In genomic region chr5:123454236-123454911, GRCh38 we compare ENCODE assay signal across 22 cellular contexts. TPM values are rescaled to one million over a fixed set of nuclear protein-coding genes. Genes with fewer than 3 reads are reported as not detected.
A peak's percentile ranks its signal among the peaks of the same experiment; 100 is the strongest.
DNase-seq lines count a peak whose midpoint lies in the region; ATAC-seq, FAIRE-seq and TF ChIP-seq lines count a peak whose summit lies in the region.
"Had no signal": no experiment of that assay in that cellular context is flagged by ENCODE, and none has a peak within 500 bp of the region (broad histone marks: within the 10 kb centered on the region; RNA-seq: fewer than 3 reads in every experiment).

No MANE protein-coding gene starts in this region.

- no peak overlapping the region for H3K27ac Mint-ChIP-seq in GM23338
- no peak overlapping the region for H3K27ac Mint-ChIP-seq in naive thymus-derived CD4-positive, alpha-beta T cell
- H3K27ac Mint-ChIP-seq: activated CD4-positive, alpha-beta T cell treated with anti-CD3 and anti-CD28 coated beads for 36 hours; activated naive CD8-positive, alpha-beta T cell; T-helper 1 cell treated with Interleukin-12 subunit alpha and Interleukin-12 subunit beta and Interleukin-4 antibody, amounts not matched to agents 30 μg/mL and 1 μg/mL, for 36 hours had no signal

- H3K4me1 ChIP-seq in A549 (peaks cover 8% of the 10 kb centered on the region; the same call in 1 of the 3 replicates), GM23338 (ENCODE audit: insufficient read depth) (peaks cover 6% of the 10 kb centered on the region; the same call in 1 of the 2 replicates)
- no peaks in the 10 kb centered on the region for H3K4me1 ChIP-seq in naive thymus-derived CD4-positive, alpha-beta T cell (ENCODE audit: control insufficient read depth in 2 of 2, insufficient read depth in 2 of 2, low read length in 2 of 2)

- H3K4me1 Mint-ChIP-seq in GM23338 = peaks cover 15% of the 10 kb centered on the region
- peaks cover 0 to 8% (median 0%) of the 10 kb centered on the region in 7 donors for H3K4me1 Mint-ChIP-seq in naive thymus-derived CD4-positive, alpha-beta T cell

- no peak for TF ChIP-seq POLR2A in A549 (IDR thresholded peaks at IDR 0.05; ENCODE audit: low read length)

- no peaks in the 10 kb centered on the region for H3K36me3 ChIP-seq in GM23338 (ENCODE audit: insufficient read depth)
- H3K36me3 ChIP-seq in naive thymus-derived CD4-positive, alpha-beta T cell (ENCODE audit: control insufficient read depth in 2 of 3, insufficient read depth in 3 of 3, low read length in 3 of 3) = no peaks in the 10 kb centered on the region
- H3K36me3 ChIP-seq: upper lobe of left lung had no signal

- ATAC-seq in A549 (peak; percentile 24 to 69; a peak in 3 of 6 replicates), GM23338 (no peak), HG03045 (IDR thresholded peaks at IDR 0.05; ENCODE audit: unreplicated experiment) (no peak)
- no peak for ATAC-seq in naive thymus-derived CD4-positive, alpha-beta T cell
- ATAC-seq: activated CD4-positive, alpha-beta T cell treated with anti-CD3 and anti-CD28 coated beads for 36 hours had no signal

- H3K9me2 ChIP-seq in GM23338 (ENCODE audit: insufficient read depth) = no peaks in the 10 kb centered on the region

- H2AFZ ChIP-seq in GM23338 = peak overlapping the region; percentile 74; the same call in 1 of the 2 replicates

- H3K9me3 ChIP-seq in A549 = no peaks in the 10 kb centered on the region
- H3K9me3 ChIP-seq in naive thymus-derived CD4-positive, alpha-beta T cell (ENCODE audit: control insufficient read depth in 2 of 3, low read length in 3 of 3) = no peaks in the 10 kb centered on the region
- H3K9me3 ChIP-seq: upper lobe of left lung had no signal

- H4K20me1 ChIP-seq in GM23338 (replicated peaks; ENCODE audit: insufficient read depth) = no peaks in the 10 kb centered on the region

- DNase-seq in A549 (ENCODE audit: low read depth in 1 of 2, low spot score in 1 of 2) (no peak), GM23338 (ENCODE audit: low spot score) (no peak), RKO (ENCODE audit: low spot score) (peak; percentile 33), fibroblast of peridontal ligament (ENCODE audit: extremely low read depth) (peak; percentile 22), DMS79 (lab: John Stamatoyannopoulos, UW) (no peak), T1000 (lab: John Stamatoyannopoulos, UW) (no peak)
- DNase-seq in naive thymus-derived CD4-positive, alpha-beta T cell = no peak
- DNase-seq: activated CD4-positive, alpha-beta T cell treated with anti-CD3 and anti-CD28 coated beads for 36 hours; AML-193; cerebellar nuclear complex; head of caudate nucleus; kidney; NCI-H1105; NCI-H446 treated with DMSO at 0.1 percent for 48 hours; occipital lobe; stimulated activated naive CD4-positive, alpha-beta T cell; upper lobe of left lung had no signal

- no peaks in the 10 kb centered on the region for H3K27me3 Mint-ChIP-seq in GM23338 (ENCODE audit: insufficient read depth, low read depth, poor library complexity)
- H3K27me3 Mint-ChIP-seq in naive thymus-derived CD4-positive, alpha-beta T cell = peaks cover 0 to 5% (median 3%) of the 10 kb centered on the region in 5 donors
- H3K27me3 Mint-ChIP-seq: activated naive CD8-positive, alpha-beta T cell had no signal

- intact Hi-C loops in naive thymus-derived CD4-positive, alpha-beta T cell (cut with micrococcal nuclease) = no loop called here

- H3K4me3 ChIP-seq in A549 (no peak overlapping the region), GM23338 (no peak overlapping the region)
- H3K4me3 ChIP-seq in naive thymus-derived CD4-positive, alpha-beta T cell (ENCODE audit: low read length) = no peak overlapping the region
- H3K4me3 ChIP-seq: upper lobe of left lung had no signal

- no peaks in the 10 kb centered on the region for H3K36me3 Mint-ChIP-seq in GM23338 (ENCODE audit: low read depth)
- no peaks in the 10 kb centered on the region for H3K36me3 Mint-ChIP-seq in naive thymus-derived CD4-positive, alpha-beta T cell

- CTCF ChIA-PET in A549 (lab: Yijun Ruan, JAX) = interaction anchor here (3.2 kb wide), 1 partner anchor 31 kb away, joined by 9 read pairs; the partner anchor contains the start of gene CEP120
- CTCF ChIA-PET in naive thymus-derived CD4-positive, alpha-beta T cell (lab: Charles Lee) = no interaction called here

- H3K27me3 ChIP-seq in GM23338 (ENCODE audit: insufficient read depth) = no peaks in the 10 kb centered on the region
- H3K27me3 ChIP-seq in naive thymus-derived CD4-positive, alpha-beta T cell (ENCODE audit: control insufficient read depth in 2 of 2, insufficient read depth in 2 of 2, low read length in 2 of 2) = no peaks in the 10 kb centered on the region
- H3K27me3 ChIP-seq: upper lobe of left lung had no signal

- H3K9me3 Mint-ChIP-seq in GM23338 = no peaks in the 10 kb centered on the region
- peaks cover 0 to 2% (median 0%) of the 10 kb centered on the region in 11 donors for H3K9me3 Mint-ChIP-seq in naive thymus-derived CD4-positive, alpha-beta T cell
- H3K9me3 Mint-ChIP-seq: T-helper 1 cell treated with Interleukin-12 subunit alpha and Interleukin-12 subunit beta and Interleukin-4 antibody, amounts not matched to agents 30 μg/mL and 1 μg/mL, for 36 hours had no signal

- no peaks in the 10 kb centered on the region for H3K79me2 ChIP-seq in GM23338 (replicated peaks; ENCODE audit: insufficient read depth)

- 26% methylated on average over 1 of the region's 1 CpG for WGBS in A549 (ENCODE audit: missing lambda C conversion rate)

- H3K4me2 ChIP-seq in A549 (peak overlapping the region; percentile 13; the same call in 2 of the 3 replicates), GM23338 (no peak overlapping the region)

- no peak for TF ChIP-seq CTCF in A549 (IDR thresholded peaks at IDR 0.05)
- no peak for TF ChIP-seq CTCF in GM23338 (conservative IDR thresholded peaks at IDR 0.05; ENCODE audit: low read depth in 2 of 2)

- POLR2A ChIA-PET in A549 (lab: Yijun Ruan, JAX) = no interaction called here
- POLR2A ChIA-PET in naive thymus-derived CD4-positive, alpha-beta T cell (lab: Charles Lee) = no interaction called here

- FAIRE-seq in A549 (lab: Jason Lieb, UNC) = no peak
- FAIRE-seq: endometrium, kidney, RCC 7860 had no signal

- H3K27ac ChIP-seq in A549 (peak overlapping the region; percentile 3 to 29; a peak in 2 of 6 replicates), GM23338 (ENCODE audit: low read depth) (no peak overlapping the region)
- no peak overlapping the region for H3K27ac ChIP-seq in naive thymus-derived CD4-positive, alpha-beta T cell (ENCODE audit: low read depth, low read length)
- H3K27ac ChIP-seq: upper lobe of left lung had no signal

- no peak for TF ChIP-seq RAD21 in A549 (conservative IDR thresholded peaks at IDR 0.05 in 1 of 2, IDR thresholded peaks at IDR 0.05 in 1 of 2)

- TF ChIP-seq EP300 in A549 (IDR thresholded peaks at IDR 0.05) = no peak

- H3K4me3 Mint-ChIP-seq in GM23338 = no peak overlapping the region
- no peak overlapping the region for H3K4me3 Mint-ChIP-seq in naive thymus-derived CD4-positive, alpha-beta T cell
- H3K4me3 Mint-ChIP-seq: activated CD4-positive, alpha-beta T cell treated with anti-CD3 and anti-CD28 coated beads for 36 hours; activated naive CD8-positive, alpha-beta T cell; T-helper 1 cell treated with Interleukin-12 subunit alpha and Interleukin-12 subunit beta and Interleukin-4 antibody, amounts not matched to agents 30 μg/mL and 1 μg/mL, for 36 hours had no signal

- H3F3A ChIP-seq in GM23338 (replicated peaks; ENCODE audit: low read depth) = no peaks in the 10 kb centered on the region

TF ChIP-seq in A549, 52 proteins besides CTCF, POLR2A, EP300 and RAD21 (continues in another document):
- TF ChIP-seq FOSL2 (IDR thresholded peaks at IDR 0.05) = no peak
- peak; percentile 58 for TF ChIP-seq FOSL2 (CRISPR knock-in tag; IDR thresholded peaks at IDR 0.05)
- TF ChIP-seq, protein P1, sequence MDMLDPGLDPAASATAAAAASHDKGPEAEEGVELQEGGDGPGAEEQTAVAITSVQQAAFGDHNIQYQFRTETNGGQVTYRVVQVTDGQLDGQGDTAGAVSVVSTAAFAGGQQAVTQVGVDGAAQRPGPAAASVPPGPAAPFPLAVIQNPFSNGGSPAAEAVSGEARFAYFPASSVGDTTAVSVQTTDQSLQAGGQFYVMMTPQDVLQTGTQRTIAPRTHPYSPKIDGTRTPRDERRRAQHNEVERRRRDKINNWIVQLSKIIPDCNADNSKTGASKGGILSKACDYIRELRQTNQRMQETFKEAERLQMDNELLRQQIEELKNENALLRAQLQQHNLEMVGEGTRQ (IDR thresholded peaks at IDR 0.05) = no peak
- no peak for TF ChIP-seq RNF2 (IDR thresholded peaks at IDR 0.05; ENCODE audit: borderline replicate concordance, low read depth)

TF ChIP-seq in GM23338, 12 proteins besides CTCF, POLR2A, EP300 and RAD21 (continues in another document):
- no peak for TF ChIP-seq ETS1 (IDR thresholded peaks at IDR 0.05)

RNA-seq across cellular contexts. Expression of gene CEP120, which starts 31.2 kb away (rescaled TPM):
- polyA plus RNA-seq in A549 (2011; rRNA removed) = 40.8 and 48.6 TPM in 2 replicates
- polyA plus RNA-seq in A549 (2012; cell fraction: cytosol; rRNA removed) = 5.2 and 7.2 TPM in 2 replicates
- 3.8 and 6.3 TPM in 2 replicates for polyA plus RNA-seq in A549 (2012; cell fraction: nucleus; rRNA removed)
- polyA plus RNA-seq in A549 (2017; fragmentation: RNase III; extraction: RNeasy Plus Mini Kit Qiagen cat#74134 plus additional on column Dnase treatment) = 9.7 to 10.2 TPM (median 10.1 TPM) in 3 replicates
- 64.1 and 68.8 TPM in 2 replicates for polyA minus RNA-seq in A549 (2011; rRNA and poly(A)+ RNA removed)
- 13.9 and 16.3 TPM in 2 replicates for total RNA-seq in GM23338 (2014; rRNA removed; shearing (Covaris generic))
- 2.9 and 4.9 TPM in 2 replicates for polyA plus RNA-seq in GM23338 (2016; fragmentation: Nextera tagmentation; extraction: Ambion mirVana)
- total RNA-seq in naive thymus-derived CD4-positive, alpha-beta T cell = 10 to 100 TPM; 35.0 to 74.6 (median 60.0) TPM
- 10 to 100 TPM; 22.5 to 36.7 TPM for polyA plus RNA-seq in naive thymus-derived CD4-positive, alpha-beta T cell

RNA-seq across cellular contexts. Expression of gene CSNK1G3, which starts 57.6 kb away (rescaled TPM):
- polyA plus RNA-seq in A549 (2011; rRNA removed) (36.4 and 50.9 TPM in 2 replicates), A549 (2017; fragmentation: RNase III; extraction: RNeasy Plus Mini Kit Qiagen cat#74134 plus additional on column Dnase treatment) (24.0 to 26.3 TPM (median 24.7 TPM) in 3 replicates), GM23338 (2016; fragmentation: Nextera tagmentation; extraction: Ambion mirVana) (18.2 and 19.6 TPM in 2 replicates)
- polyA plus RNA-seq in A549 (2012; cell fraction: cytosol; rRNA removed) = 13.2 and 17.5 TPM in 2 replicates
- polyA plus RNA-seq in A549 (2012; cell fraction: nucleus; rRNA removed) = 9.2 and 11.2 TPM in 2 replicates
- polyA minus RNA-seq in A549 (2011; rRNA and poly(A)+ RNA removed) = 19.8 and 23.9 TPM in 2 replicates
- total RNA-seq in GM23338 (2014; rRNA removed; shearing (Covaris generic)) = 62.8 and 65.1 TPM in 2 replicates
- 10 to 100 TPM; 33.1 to 83.8 (median 71.0) TPM for total RNA-seq in naive thymus-derived CD4-positive, alpha-beta T cell
- 10 to 100 TPM; 20.0 to 25.6 TPM for polyA plus RNA-seq in naive thymus-derived CD4-positive, alpha-beta T cell

Comparison
In these comparisons a context has a peak if more than half of its experiments do, and no peak if none do; other contexts are left out.
1. ATAC-seq: peak in A549 (2 of 2); none in GM23338 (single experiment), HG03045 (single experiment) and naive thymus-derived CD4-positive, alpha-beta T cell (single experiment).
2. DNase-seq: peak in RKO (single experiment) and fibroblast of peridontal ligament (single experiment); none in A549 (0 of 2), GM23338 (single experiment), DMS79 (single experiment), T1000 (single experiment) and naive thymus-derived CD4-positive, alpha-beta T cell (0 of 9).
3. H3K27ac ChIP-seq: peak in A549 (2 of 2); none in GM23338 (single experiment) and naive thymus-derived CD4-positive, alpha-beta T cell (single experiment).